8 cellular contexts compared by ENCODE assay signal in genomic region chr4:184355111-184355604, GRCh38.
DNase-seq lines count a peak whose midpoint lies in the region; ATAC-seq, FAIRE-seq and TF ChIP-seq lines count a peak whose summit lies in the region.

No MANE protein-coding gene starts in this region.

- DNase-seq in NOMO-1 (lab: John Stamatoyannopoulos, UW; ENCODE audit: unreplicated experiment in 2 of 2) (peak; percentile 82 to 90), bronchial epithelial cell (ENCODE audit: low read depth) (peak; percentile 78), left lobe of liver (ENCODE audit: low spot score) (no peak), transverse colon (no peak), LoVo (ENCODE audit: low spot score) (no peak)
- DNase-seq in stimulated activated CD4-positive, alpha-beta T cell treated with anti-CD3 and anti-CD28 coated beads, Interleukin-1b, Interleukin-23, amount 100 ng/mL, for 48 hours, result no peak

- no peaks in the 10 kb centered on the region for H3K27me3 ChIP-seq in BLaER1
- no peaks in the 10 kb centered on the region for H3K27me3 ChIP-seq in bronchial epithelial cell (ENCODE audit: control insufficient read depth, insufficient read depth, low read length)
- no peaks in the 10 kb centered on the region for H3K27me3 ChIP-seq in transverse colon

- H3K9me3 ChIP-seq in BLaER1 (peaks cover 13% of the 10 kb centered on the region), transverse colon (no peaks in the 10 kb centered on the region)

- no peaks in the 10 kb centered on the region for H3K36me3 ChIP-seq in BLaER1
- H3K36me3 ChIP-seq in bronchial epithelial cell (ENCODE audit: control insufficient read depth, insufficient read depth, low read length), result no peaks in the 10 kb centered on the region
- H3K36me3 ChIP-seq in transverse colon, result no peaks in the 10 kb centered on the region

- in situ Hi-C loops in transverse colon (cut with MboI; ENCODE audit: low pct_ligation_motif_present in 1 of 4, low pct_unique_long_range_greater_than_20kb in 1 of 4, low sequenced_read_pairs in 3 of 4), result no loop called here

- WGBS in transverse colon (ENCODE audit: low coverage in 1 of 2), 2 donors, result 33% methylated on average over 2 of the region's 2 CpGs; no CpG with 5 or more reads in 1 of the 2 donors

- ATAC-seq in GM19395 (IDR thresholded peaks at IDR 0.05; ENCODE audit: unreplicated experiment) (peak; percentile 27), left lobe of liver (peak; percentile 55)

- TF ChIP-seq CTCF in bronchial epithelial cell (IDR thresholded peaks at IDR 0.05; ENCODE audit: insufficient read depth, low read length, severe bottlenecking) (no peak), transverse colon (IDR thresholded peaks at IDR 0.05) (no peak)

- peak overlapping the region; percentile 89 for H3K27ac ChIP-seq in BLaER1
- H3K27ac ChIP-seq in transverse colon, result peak overlapping the region; percentile 36 to 72 (median 63)

- intact Hi-C loops in transverse colon (cut with DNase I; ENCODE audit: low total_unique reads), result no loop called here

- peak overlapping the region; percentile 89 for H3K9ac ChIP-seq in BLaER1

- no peak for TF ChIP-seq EP300 in transverse colon (IDR thresholded peaks at IDR 0.05; ENCODE audit: low read depth)

- H3K4me3 ChIP-seq in BLaER1, result peak overlapping the region; percentile 70; the same call in 1 of the 2 replicates
- H3K4me3 ChIP-seq in bronchial epithelial cell (ENCODE audit: low read depth, low read length), result no peak overlapping the region
- H3K4me3 ChIP-seq in transverse colon, result no peak overlapping the region

- TF ChIP-seq POLR2A in transverse colon (IDR thresholded peaks at IDR 0.05), result no peak

- peaks cover 61% of the 10 kb centered on the region for H3K4me1 ChIP-seq in BLaER1
- peaks cover 6 to 16% (median 8%) of the 10 kb centered on the region in 4 donors for H3K4me1 ChIP-seq in transverse colon

- FAIRE-seq in bronchial epithelial cell (lab: Jason Lieb, UNC), result no peak

- no peaks in the 10 kb centered on the region for H4K20me1 ChIP-seq in BLaER1

- H3K4me2 ChIP-seq in BLaER1, result peak overlapping the region; percentile 89

Comparison
In these comparisons a context has a peak if more than half of its experiments do, and no peak if none do; other contexts are left out.
1. DNase-seq: peak in NOMO-1 (2 of 2) and bronchial epithelial cell (single experiment); none in left lobe of liver (single experiment), transverse colon (single experiment), LoVo (single experiment) and stimulated activated CD4-positive, alpha-beta T cell treated with anti-CD3 and anti-CD28 coated beads, Interleukin-1b, Interleukin-23, amount 100 ng/mL, for 48 hours (single experiment).